Comparison of ENCODE assay signal across 17 cellular contexts in genomic region chr6:149053848-149054558, GRCh38.
DNase-seq lines count a peak whose midpoint lies in the region; ATAC-seq lines count a peak whose summit lies in the region.
"Had no signal": no experiment of that assay in that cellular context is flagged by ENCODE, and none has a peak within 500 bp of the region (broad histone marks: within the 10 kb centered on the region; RNA-seq: fewer than 3 reads in every experiment).

No MANE protein-coding gene starts in this region.

- no peaks in the 10 kb centered on the region for H3K36me3 ChIP-seq in CD8-positive, alpha-beta memory T cell (ENCODE audit: insufficient read depth, low read length)
- H3K36me3 ChIP-seq in mesendoderm (ENCODE audit: control insufficient read depth, insufficient read depth, low read length), result no peaks in the 10 kb centered on the region
- H3K36me3 ChIP-seq: esophagus muscularis mucosa, heart left ventricle had no signal

- no peaks in the 10 kb centered on the region for H3K9me3 Mint-ChIP-seq in CD8-positive, alpha-beta memory T cell
- H3K9me3 Mint-ChIP-seq in naive B cell, result no peaks in the 10 kb centered on the region
- H3K9me3 Mint-ChIP-seq: dendritic cell treated with granulocyte-macrophage colony-stimulating factor and Interleukin-4, amounts not matched to agents 40 ng/mL and 50 ng/mL, for 4 days had no signal

- ATAC-seq in GM21526 (IDR thresholded peaks at IDR 0.05; ENCODE audit: low FRiP score, unreplicated experiment), result peak; percentile 5
- peak; percentile 35 for ATAC-seq in T-helper 17 cell
- no peak for ATAC-seq in naive B cell (ENCODE audit: low read depth in 2 of 2)
- ATAC-seq: heart left ventricle had no signal

- peaks cover 20 to 60% (median 34%) of the 10 kb centered on the region in 3 donors for H3K4me1 Mint-ChIP-seq in CD8-positive, alpha-beta memory T cell
- H3K4me1 Mint-ChIP-seq in T-helper 17 cell (peaks cover 16% of the 10 kb centered on the region), naive B cell (peaks cover 14 to 21% (median 21%) of the 10 kb centered on the region in 3 donors)

- no peak overlapping the region for H3K23ac ChIP-seq in mesendoderm (ENCODE audit: low read length)

- POLR2A ChIA-PET in CD8-positive, alpha-beta memory T cell (lab: Charles Lee), result interaction anchor here (1.2 kb wide), 1 partner anchor 9 kb away, joined by 4 read pairs; no protein-coding TSS in a partner anchor

- no peak overlapping the region for H3K4ac ChIP-seq in mesendoderm (ENCODE audit: low read depth, low read length)

- no peak overlapping the region for H2AK5ac ChIP-seq in mesendoderm (ENCODE audit: low read length)

- no peak overlapping the region for H4K5ac ChIP-seq in mesendoderm (ENCODE audit: low read length)

- H3K27ac ChIP-seq in CD8-positive, alpha-beta memory T cell (ENCODE audit: low read depth, low read length), result no peak overlapping the region
- H3K27ac ChIP-seq in mesendoderm (ENCODE audit: low read depth, low read length), result no peak overlapping the region
- H3K27ac ChIP-seq: esophagus muscularis mucosa, heart left ventricle had no signal

- H3K79me2 ChIP-seq in mesendoderm (ENCODE audit: control insufficient read depth, insufficient read depth, low read length), result no peaks in the 10 kb centered on the region

- H3K27me3 ChIP-seq in CD8-positive, alpha-beta memory T cell (ENCODE audit: insufficient read depth, low read length, poor library complexity, severe bottlenecking), result no peaks in the 10 kb centered on the region
- H3K27me3 ChIP-seq in mesendoderm (ENCODE audit: insufficient read depth, low read length, poor library complexity), result no peaks in the 10 kb centered on the region
- H3K27me3 ChIP-seq: esophagus muscularis mucosa, heart left ventricle had no signal

- H3K4me3 Mint-ChIP-seq in CD8-positive, alpha-beta memory T cell, result peak overlapping the region in 4 of 7 donors; percentile 24 to 39 (median 28)
- no peak overlapping the region for H3K4me3 Mint-ChIP-seq in T-helper 17 cell
- H3K4me3 Mint-ChIP-seq in naive B cell, result peak overlapping the region in 3 of 8 donors; percentile 12 to 48 (median 12)
- H3K4me3 Mint-ChIP-seq: dendritic cell treated with granulocyte-macrophage colony-stimulating factor and Interleukin-4, amounts not matched to agents 40 ng/mL and 50 ng/mL, for 4 days had no signal

- no peaks in the 10 kb centered on the region for H3K79me1 ChIP-seq in mesendoderm (ENCODE audit: low read length)

- H3K9me3 ChIP-seq in CD8-positive, alpha-beta memory T cell (ENCODE audit: low read length), result no peaks in the 10 kb centered on the region
- H3K9me3 ChIP-seq in T-helper 17 cell (ENCODE audit: control insufficient read depth, low read length, poor library complexity, severe bottlenecking), result no peaks in the 10 kb centered on the region
- H3K9me3 ChIP-seq: esophagus muscularis mucosa, heart left ventricle had no signal

- peak in 1 of 5 donors; percentile 24 for DNase-seq in CD8-positive, alpha-beta memory T cell
- DNase-seq in T-helper 17 cell, result no peak
- DNase-seq in naive B cell, result no peak
- DNase-seq in mesendoderm, result no peak
- no peak for DNase-seq in COLO829 (ENCODE audit: low spot score)
- DNase-seq in NCI-H774 (lab: John Stamatoyannopoulos, UW), result no peak
- DNase-seq in stimulated activated CD4-positive, alpha-beta T cell treated with anti-CD3 and anti-CD28 coated beads, Interleukin-4, amount 100 ng/mL, for 1 hour, result no peak
- DNase-seq: AML-193, EL, GOT3, heart left ventricle, KG1, RPMI8226, substantia nigra had no signal

- H3K27me3 Mint-ChIP-seq in CD8-positive, alpha-beta memory T cell, result no peaks in the 10 kb centered on the region
- H3K27me3 Mint-ChIP-seq in T-helper 17 cell (no peaks in the 10 kb centered on the region), naive B cell (no peaks in the 10 kb centered on the region)
- H3K27me3 Mint-ChIP-seq: dendritic cell treated with granulocyte-macrophage colony-stimulating factor and Interleukin-4, amounts not matched to agents 40 ng/mL and 50 ng/mL, for 4 days had no signal

- H2BK5ac ChIP-seq in mesendoderm (ENCODE audit: low read length), result no peak overlapping the region

- H2BK15ac ChIP-seq in mesendoderm (replicated peaks; ENCODE audit: low read depth), result no peak overlapping the region

- no CpG with 5 or more reads among the region's 4 CpGs for WGBS in mesendoderm (ENCODE audit: extremely low coverage, insufficient coverage, low lambda C conversion rate)

- no peak overlapping the region for H2BK120ac ChIP-seq in mesendoderm (ENCODE audit: low read depth, low read length)

- no peak overlapping the region for H3K18ac ChIP-seq in mesendoderm (ENCODE audit: low read length)

- H4K8ac ChIP-seq in mesendoderm (ENCODE audit: low read depth, low read length), result no peak overlapping the region

- CTCF ChIA-PET in CD8-positive, alpha-beta memory T cell (lab: Charles Lee), result interaction anchor here (1.0 to 1.5 kb wide), 5 partner anchors 8 to 378 kb away, joined by 3 to 4 read pairs (median 3); no protein-coding TSS in a partner anchor

- H3K4me1 ChIP-seq in CD8-positive, alpha-beta memory T cell (ENCODE audit: insufficient read depth, low read length), result peaks cover 8% of the 10 kb centered on the region
- H3K4me1 ChIP-seq in mesendoderm (ENCODE audit: control insufficient read depth, low read depth, low read length), result no peaks in the 10 kb centered on the region
- H3K4me1 ChIP-seq: esophagus muscularis mucosa had no signal

- no peak overlapping the region for H3K4me2 ChIP-seq in mesendoderm (ENCODE audit: low read length)

- no peak overlapping the region for H3K9ac ChIP-seq in mesendoderm (ENCODE audit: low read length)

- peak overlapping the region in 7 of 8 donors; percentile 17 to 85 (median 51) for H3K27ac Mint-ChIP-seq in CD8-positive, alpha-beta memory T cell
- H3K27ac Mint-ChIP-seq in T-helper 17 cell, result peak overlapping the region; percentile 32
- peak overlapping the region in 5 of 6 donors; percentile 19 to 78 (median 37) for H3K27ac Mint-ChIP-seq in naive B cell
- H3K27ac Mint-ChIP-seq: dendritic cell treated with granulocyte-macrophage colony-stimulating factor and Interleukin-4, amounts not matched to agents 40 ng/mL and 50 ng/mL, for 4 days had no signal

- H3K36me3 Mint-ChIP-seq in CD8-positive, alpha-beta memory T cell, result peaks cover 4 to 9% (median 6%) of the 10 kb centered on the region in 3 donors
- H3K36me3 Mint-ChIP-seq in T-helper 17 cell (ENCODE audit: low read depth), result peaks cover 3% of the 10 kb centered on the region
- H3K36me3 Mint-ChIP-seq in naive B cell, result peaks cover 0 to 7% of the 10 kb centered on the region in 2 donors

- no peak overlapping the region for H3K4me3 ChIP-seq in CD8-positive, alpha-beta memory T cell (ENCODE audit: low read length)
- no peak overlapping the region for H3K4me3 ChIP-seq in mesendoderm (ENCODE audit: low read length)
- H3K4me3 ChIP-seq: esophagus muscularis mucosa, heart left ventricle had no signal

- no peak overlapping the region for H3K56ac ChIP-seq in mesendoderm (ENCODE audit: low read length)

Comparison
In these comparisons a context has a peak if more than half of its experiments do, and no peak if none do; other contexts are left out.
1. ATAC-seq: peak in GM21526 (single experiment) and T-helper 17 cell (single experiment); none in naive B cell (0 of 2).
2. Peak in every context shown above with its lines, with median percentiles within 50 percentile points of each other: H3K27ac Mint-ChIP-seq.